ENCODE assay signal across 1 cellular context in the genomic region with DNA sequence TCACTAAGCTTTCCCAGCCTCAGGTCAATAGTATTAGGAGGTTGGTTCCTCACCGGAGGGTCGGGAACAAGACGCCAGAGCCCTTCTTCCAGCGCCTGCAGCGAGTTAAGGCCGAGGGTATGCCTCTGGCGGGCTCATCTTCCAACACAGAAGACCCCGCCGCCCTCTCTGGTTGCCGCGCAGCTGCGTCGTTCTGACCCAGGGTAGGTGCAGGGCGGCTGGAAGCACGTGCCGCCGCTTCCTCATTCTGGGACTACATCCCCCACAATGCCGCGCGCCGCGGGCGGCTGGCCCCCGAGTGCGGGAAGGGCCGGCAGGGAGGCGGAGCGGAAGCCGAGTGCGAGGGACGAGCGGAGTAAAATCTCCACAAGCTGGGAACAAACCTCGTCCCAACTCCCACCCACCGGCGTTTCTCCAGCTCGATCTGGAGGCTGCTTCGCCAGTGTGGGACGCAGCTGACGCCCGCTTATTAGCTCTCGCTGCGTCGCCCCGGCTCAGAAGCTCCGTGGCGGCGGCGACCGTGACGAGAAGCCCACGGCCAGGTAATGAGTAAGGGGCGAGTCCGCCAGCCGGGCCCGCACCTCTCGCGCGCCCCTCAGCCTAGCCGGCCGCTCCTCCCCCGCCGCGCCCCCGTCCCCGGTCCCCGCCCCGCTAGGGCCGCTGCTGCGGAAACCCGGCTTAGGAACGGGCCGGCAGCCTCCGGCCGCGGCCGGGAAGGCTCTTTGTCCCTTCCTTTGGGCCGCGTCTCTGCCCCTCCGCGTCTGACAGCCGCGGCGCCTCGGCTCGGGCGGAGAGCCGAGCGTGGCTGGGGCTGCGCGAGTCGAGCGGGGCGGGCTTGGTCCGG.
A peak's percentile ranks its signal among the peaks of the same experiment; 100 is the strongest.
TF ChIP-seq lines count a peak whose summit lies in the region.

A gene with protein sequence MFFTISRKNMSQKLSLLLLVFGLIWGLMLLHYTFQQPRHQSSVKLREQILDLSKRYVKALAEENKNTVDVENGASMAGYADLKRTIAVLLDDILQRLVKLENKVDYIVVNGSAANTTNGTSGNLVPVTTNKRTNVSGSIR (plus strand): TSS at position 319 of the 844 bp plus-strand sequence. CDS start 13,934 bp downstream, outside the sequence.

TF ChIP-seq in GM12878, 131 proteins besides CTCF, POLR2A, EP300 and RAD21 (continued from another document and continues in another):
- TF ChIP-seq, protein P1, sequence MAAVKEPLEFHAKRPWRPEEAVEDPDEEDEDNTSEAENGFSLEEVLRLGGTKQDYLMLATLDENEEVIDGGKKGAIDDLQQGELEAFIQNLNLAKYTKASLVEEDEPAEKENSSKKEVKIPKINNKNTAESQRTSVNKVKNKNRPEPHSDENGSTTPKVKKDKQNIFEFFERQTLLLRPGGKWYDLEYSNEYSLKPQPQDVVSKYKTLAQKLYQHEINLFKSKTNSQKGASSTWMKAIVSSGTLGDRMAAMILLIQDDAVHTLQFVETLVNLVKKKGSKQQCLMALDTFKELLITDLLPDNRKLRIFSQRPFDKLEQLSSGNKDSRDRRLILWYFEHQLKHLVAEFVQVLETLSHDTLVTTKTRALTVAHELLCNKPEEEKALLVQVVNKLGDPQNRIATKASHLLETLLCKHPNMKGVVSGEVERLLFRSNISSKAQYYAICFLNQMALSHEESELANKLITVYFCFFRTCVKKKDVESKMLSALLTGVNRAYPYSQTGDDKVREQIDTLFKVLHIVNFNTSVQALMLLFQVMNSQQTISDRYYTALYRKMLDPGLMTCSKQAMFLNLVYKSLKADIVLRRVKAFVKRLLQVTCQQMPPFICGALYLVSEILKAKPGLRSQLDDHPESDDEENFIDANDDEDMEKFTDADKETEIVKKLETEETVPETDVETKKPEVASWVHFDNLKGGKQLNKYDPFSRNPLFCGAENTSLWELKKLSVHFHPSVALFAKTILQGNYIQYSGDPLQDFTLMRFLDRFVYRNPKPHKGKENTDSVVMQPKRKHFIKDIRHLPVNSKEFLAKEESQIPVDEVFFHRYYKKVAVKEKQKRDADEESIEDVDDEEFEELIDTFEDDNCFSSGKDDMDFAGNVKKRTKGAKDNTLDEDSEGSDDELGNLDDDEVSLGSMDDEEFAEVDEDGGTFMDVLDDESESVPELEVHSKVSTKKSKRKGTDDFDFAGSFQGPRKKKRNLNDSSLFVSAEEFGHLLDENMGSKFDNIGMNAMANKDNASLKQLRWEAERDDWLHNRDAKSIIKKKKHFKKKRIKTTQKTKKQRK (IDR thresholded peaks at IDR 0.05; ENCODE audit: low read depth, low read length), result no peak
- no peak for TF ChIP-seq TCF7 (IDR thresholded peaks at IDR 0.05; ENCODE audit: borderline replicate concordance)
- no peak for TF ChIP-seq IRF4 (IDR thresholded peaks at IDR 0.05; ENCODE audit: low read depth, low read length)
- TF ChIP-seq, protein P2, sequence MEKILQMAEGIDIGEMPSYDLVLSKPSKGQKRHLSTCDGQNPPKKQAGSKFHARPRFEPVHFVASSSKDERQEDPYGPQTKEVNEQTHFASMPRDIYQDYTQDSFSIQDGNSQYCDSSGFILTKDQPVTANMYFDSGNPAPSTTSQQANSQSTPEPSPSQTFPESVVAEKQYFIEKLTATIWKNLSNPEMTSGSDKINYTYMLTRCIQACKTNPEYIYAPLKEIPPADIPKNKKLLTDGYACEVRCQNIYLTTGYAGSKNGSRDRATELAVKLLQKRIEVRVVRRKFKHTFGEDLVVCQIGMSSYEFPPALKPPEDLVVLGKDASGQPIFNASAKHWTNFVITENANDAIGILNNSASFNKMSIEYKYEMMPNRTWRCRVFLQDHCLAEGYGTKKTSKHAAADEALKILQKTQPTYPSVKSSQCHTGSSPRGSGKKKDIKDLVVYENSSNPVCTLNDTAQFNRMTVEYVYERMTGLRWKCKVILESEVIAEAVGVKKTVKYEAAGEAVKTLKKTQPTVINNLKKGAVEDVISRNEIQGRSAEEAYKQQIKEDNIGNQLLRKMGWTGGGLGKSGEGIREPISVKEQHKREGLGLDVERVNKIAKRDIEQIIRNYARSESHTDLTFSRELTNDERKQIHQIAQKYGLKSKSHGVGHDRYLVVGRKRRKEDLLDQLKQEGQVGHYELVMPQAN (conservative IDR thresholded peaks at IDR 0.05), result 0 out of 2 replicates have a peak, but pooled peaks have one; percentile 49
- no peak; the same call in 1 of the 2 replicates for TF ChIP-seq ZNF384 (IDR thresholded peaks at IDR 0.05; ENCODE audit: borderline replicate concordance, low read depth, low read length)
- TF ChIP-seq RB1 (IDR thresholded peaks at IDR 0.05; ENCODE audit: borderline replicate concordance), result no peak
- no peak for TF ChIP-seq KAT2A (conservative IDR thresholded peaks at IDR 0.05; ENCODE audit: control insufficient read depth, low read depth, low read length)
- TF ChIP-seq, protein P3, sequence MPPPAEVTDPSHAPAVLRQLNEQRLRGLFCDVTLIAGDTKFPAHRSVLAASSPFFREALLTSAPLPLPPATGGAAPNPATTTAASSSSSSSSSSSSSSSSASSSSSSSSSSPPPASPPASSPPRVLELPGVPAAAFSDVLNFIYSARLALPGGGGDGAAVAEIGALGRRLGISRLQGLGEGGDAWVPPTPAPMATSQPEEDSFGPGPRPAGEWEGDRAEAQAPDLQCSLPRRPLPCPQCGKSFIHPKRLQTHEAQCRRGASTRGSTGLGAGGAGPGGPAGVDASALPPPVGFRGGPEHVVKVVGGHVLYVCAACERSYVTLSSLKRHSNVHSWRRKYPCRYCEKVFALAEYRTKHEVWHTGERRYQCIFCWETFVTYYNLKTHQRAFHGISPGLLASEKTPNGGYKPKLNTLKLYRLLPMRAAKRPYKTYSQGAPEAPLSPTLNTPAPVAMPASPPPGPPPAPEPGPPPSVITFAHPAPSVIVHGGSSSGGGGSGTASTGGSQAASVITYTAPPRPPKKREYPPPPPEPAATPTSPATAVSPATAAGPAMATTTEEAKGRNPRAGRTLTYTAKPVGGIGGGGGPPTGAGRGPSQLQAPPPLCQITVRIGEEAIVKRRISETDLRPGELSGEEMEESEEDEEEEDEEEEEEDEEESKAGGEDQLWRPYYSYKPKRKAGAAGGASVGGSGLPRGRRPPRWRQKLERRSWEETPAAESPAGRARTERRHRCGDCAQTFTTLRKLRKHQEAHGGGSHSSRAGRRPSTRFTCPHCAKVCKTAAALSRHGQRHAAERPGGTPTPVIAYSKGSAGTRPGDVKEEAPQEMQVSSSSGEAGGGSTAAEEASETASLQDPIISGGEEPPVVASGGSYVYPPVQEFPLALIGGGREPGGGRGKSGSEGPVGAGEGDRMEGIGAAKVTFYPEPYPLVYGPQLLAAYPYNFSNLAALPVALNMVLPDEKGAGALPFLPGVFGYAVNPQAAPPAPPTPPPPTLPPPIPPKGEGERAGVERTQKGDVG (CRISPR knock-in tag; IDR thresholded peaks at IDR 0.05), result no peak
- TF ChIP-seq, protein P4, sequence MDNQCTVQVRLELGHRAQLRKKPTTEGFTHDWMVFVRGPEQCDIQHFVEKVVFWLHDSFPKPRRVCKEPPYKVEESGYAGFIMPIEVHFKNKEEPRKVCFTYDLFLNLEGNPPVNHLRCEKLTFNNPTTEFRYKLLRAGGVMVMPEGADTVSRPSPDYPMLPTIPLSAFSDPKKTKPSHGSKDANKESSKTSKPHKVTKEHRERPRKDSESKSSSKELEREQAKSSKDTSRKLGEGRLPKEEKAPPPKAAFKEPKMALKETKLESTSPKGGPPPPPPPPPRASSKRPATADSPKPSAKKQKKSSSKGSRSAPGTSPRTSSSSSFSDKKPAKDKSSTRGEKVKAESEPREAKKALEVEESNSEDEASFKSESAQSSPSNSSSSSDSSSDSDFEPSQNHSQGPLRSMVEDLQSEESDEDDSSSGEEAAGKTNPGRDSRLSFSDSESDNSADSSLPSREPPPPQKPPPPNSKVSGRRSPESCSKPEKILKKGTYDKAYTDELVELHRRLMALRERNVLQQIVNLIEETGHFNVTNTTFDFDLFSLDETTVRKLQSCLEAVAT (IDR thresholded peaks at IDR 0.05), result no peak; the same call in 1 of the 2 replicates
- no peak for TF ChIP-seq EZH2 (IDR thresholded peaks at IDR 0.05; ENCODE audit: borderline replicate concordance, control insufficient read depth, low read depth, low read length)
- peak; percentile 65 for TF ChIP-seq POLR2AphosphoS5 (IDR thresholded peaks at IDR 0.05; ENCODE audit: low read length)
- TF ChIP-seq NFXL1 (IDR thresholded peaks at IDR 0.05; ENCODE audit: borderline replicate concordance), result no peak
- peak; percentile 50; the same call in 1 of the 2 replicates for TF ChIP-seq TAF1 (IDR thresholded peaks at IDR 0.05; ENCODE audit: borderline replicate concordance, low read depth, low read length)
- TF ChIP-seq PAX5 (IDR thresholded peaks at IDR 0.05; ENCODE audit: borderline replicate concordance, low read depth, low read length), result no peak; the same call in 1 of the 2 replicates
- no peak; the same call in 1 of the 2 replicates for TF ChIP-seq SMARCA5 (IDR thresholded peaks at IDR 0.05)
- TF ChIP-seq, protein P5, sequence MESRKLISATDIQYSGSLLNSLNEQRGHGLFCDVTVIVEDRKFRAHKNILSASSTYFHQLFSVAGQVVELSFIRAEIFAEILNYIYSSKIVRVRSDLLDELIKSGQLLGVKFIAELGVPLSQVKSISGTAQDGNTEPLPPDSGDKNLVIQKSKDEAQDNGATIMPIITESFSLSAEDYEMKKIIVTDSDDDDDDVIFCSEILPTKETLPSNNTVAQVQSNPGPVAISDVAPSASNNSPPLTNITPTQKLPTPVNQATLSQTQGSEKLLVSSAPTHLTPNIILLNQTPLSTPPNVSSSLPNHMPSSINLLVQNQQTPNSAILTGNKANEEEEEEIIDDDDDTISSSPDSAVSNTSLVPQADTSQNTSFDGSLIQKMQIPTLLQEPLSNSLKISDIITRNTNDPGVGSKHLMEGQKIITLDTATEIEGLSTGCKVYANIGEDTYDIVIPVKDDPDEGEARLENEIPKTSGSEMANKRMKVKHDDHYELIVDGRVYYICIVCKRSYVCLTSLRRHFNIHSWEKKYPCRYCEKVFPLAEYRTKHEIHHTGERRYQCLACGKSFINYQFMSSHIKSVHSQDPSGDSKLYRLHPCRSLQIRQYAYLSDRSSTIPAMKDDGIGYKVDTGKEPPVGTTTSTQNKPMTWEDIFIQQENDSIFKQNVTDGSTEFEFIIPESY (IDR thresholded peaks at IDR 0.05), result no peak
- TF ChIP-seq, protein P6, sequence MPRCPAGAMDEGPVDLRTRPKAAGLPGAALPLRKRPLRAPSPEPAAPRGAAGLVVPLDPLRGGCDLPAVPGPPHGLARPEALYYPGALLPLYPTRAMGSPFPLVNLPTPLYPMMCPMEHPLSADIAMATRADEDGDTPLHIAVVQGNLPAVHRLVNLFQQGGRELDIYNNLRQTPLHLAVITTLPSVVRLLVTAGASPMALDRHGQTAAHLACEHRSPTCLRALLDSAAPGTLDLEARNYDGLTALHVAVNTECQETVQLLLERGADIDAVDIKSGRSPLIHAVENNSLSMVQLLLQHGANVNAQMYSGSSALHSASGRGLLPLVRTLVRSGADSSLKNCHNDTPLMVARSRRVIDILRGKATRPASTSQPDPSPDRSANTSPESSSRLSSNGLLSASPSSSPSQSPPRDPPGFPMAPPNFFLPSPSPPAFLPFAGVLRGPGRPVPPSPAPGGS (IDR thresholded peaks at IDR 0.05; ENCODE audit: borderline replicate concordance, insufficient read depth, low read depth, low read length, poor library complexity, severe bottlenecking), result no peak
- no peak for TF ChIP-seq ZNF207 (IDR thresholded peaks at IDR 0.05; ENCODE audit: borderline replicate concordance)
- no peak for TF ChIP-seq TBL1XR1 (IDR thresholded peaks at IDR 0.05; ENCODE audit: low read depth, low read length)
- TF ChIP-seq RELA (IDR thresholded peaks at IDR 0.05; ENCODE audit: borderline replicate concordance, partially characterized antibody), result no peak
- TF ChIP-seq, protein P7, sequence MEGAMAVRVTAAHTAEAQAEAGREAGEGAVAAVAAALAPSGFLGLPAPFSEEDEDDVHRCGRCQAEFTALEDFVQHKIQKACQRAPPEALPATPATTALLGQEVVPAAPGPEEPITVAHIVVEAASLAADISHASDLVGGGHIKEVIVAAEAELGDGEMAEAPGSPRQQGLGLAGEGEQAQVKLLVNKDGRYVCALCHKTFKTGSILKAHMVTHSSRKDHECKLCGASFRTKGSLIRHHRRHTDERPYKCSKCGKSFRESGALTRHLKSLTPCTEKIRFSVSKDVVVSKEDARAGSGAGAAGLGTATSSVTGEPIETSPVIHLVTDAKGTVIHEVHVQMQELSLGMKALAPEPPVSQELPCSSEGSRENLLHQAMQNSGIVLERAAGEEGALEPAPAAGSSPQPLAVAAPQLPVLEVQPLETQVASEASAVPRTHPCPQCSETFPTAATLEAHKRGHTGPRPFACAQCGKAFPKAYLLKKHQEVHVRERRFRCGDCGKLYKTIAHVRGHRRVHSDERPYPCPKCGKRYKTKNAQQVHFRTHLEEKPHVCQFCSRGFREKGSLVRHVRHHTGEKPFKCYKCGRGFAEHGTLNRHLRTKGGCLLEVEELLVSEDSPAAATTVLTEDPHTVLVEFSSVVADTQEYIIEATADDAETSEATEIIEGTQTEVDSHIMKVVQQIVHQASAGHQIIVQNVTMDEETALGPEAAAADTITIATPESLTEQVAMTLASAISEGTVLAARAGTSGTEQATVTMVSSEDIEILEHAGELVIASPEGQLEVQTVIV (IDR thresholded peaks at IDR 0.05; ENCODE audit: borderline replicate concordance, partially characterized antibody), result no peak
- peak in 1 of 2 experiments; percentile 16; a peak in 1 of 3 replicates for TF ChIP-seq EGR1 (IDR thresholded peaks at IDR 0.05; ENCODE audit: borderline replicate concordance in 1 of 2, low read depth in 2 of 2, low read length in 2 of 2)
- TF ChIP-seq CBFB (IDR thresholded peaks at IDR 0.05; ENCODE audit: low read depth), result no peak
- TF ChIP-seq NRF1 (conservative IDR thresholded peaks at IDR 0.05; ENCODE audit: low read depth, low read length), result 0 out of 2 replicates have a peak, but pooled peaks have one; percentile 11
- TF ChIP-seq FOXM1 (IDR thresholded peaks at IDR 0.05; ENCODE audit: low read depth, low read length), result no peak
- TF ChIP-seq MEF2A (IDR thresholded peaks at IDR 0.05; ENCODE audit: insufficient read depth, low read depth, low read length), result no peak
- TF ChIP-seq, protein P8, sequence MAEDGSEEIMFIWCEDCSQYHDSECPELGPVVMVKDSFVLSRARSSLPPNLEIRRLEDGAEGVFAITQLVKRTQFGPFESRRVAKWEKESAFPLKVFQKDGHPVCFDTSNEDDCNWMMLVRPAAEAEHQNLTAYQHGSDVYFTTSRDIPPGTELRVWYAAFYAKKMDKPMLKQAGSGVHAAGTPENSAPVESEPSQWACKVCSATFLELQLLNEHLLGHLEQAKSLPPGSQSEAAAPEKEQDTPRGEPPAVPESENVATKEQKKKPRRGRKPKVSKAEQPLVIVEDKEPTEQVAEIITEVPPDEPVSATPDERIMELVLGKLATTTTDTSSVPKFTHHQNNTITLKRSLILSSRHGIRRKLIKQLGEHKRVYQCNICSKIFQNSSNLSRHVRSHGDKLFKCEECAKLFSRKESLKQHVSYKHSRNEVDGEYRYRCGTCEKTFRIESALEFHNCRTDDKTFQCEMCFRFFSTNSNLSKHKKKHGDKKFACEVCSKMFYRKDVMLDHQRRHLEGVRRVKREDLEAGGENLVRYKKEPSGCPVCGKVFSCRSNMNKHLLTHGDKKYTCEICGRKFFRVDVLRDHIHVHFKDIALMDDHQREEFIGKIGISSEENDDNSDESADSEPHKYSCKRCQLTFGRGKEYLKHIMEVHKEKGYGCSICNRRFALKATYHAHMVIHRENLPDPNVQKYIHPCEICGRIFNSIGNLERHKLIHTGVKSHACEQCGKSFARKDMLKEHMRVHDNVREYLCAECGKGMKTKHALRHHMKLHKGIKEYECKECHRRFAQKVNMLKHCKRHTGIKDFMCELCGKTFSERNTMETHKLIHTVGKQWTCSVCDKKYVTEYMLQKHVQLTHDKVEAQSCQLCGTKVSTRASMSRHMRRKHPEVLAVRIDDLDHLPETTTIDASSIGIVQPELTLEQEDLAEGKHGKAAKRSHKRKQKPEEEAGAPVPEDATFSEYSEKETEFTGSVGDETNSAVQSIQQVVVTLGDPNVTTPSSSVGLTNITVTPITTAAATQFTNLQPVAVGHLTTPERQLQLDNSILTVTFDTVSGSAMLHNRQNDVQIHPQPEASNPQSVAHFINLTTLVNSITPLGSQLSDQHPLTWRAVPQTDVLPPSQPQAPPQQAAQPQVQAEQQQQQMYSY (CRISPR knock-in tag; IDR thresholded peaks at IDR 0.05), result no peak
- no peak for TF ChIP-seq RBBP5 (conservative IDR thresholded peaks at IDR 0.05)
